Comparison of ENCODE assay signal across 9 cellular contexts in the genomic region with DNA sequence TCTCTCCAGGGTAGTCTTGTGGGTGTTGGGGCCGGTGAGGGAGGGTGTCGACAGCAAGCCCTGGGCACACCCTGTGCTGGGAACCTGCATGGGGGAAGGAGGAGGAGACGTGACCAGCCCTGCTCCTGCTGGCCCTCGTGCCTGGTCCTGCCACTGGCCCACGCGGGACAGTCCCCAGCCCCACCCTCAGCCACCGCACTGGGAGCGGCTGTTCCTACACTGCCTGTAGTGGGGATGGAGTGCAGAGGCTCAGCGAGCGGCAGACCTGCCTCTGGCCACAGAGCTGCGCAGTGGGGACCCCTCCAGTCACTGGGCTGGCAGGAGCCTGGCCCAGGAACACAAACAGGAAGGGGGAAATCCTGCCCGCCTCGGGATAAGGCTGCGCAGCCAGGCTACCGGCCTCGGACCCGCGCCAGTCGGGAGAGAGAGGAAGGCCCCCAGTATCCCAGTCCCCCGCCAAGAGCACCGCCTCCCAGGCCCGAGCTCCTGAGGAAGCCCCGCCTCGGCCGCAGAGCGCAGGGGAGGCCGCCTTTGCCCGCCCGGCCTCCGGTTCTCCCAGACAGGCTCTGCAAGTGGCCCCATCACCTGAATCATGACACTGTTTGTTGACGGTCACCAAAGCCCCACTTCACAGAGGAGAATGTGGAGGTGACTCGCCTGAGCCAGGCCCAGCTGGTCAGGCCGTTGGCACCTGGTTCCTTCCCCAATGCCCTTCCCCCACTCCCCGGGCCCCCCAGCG. TPM values are rescaled to one million over a fixed set of nuclear protein-coding genes. Genes with fewer than 3 reads are reported as not detected.
DNase-seq lines count a peak whose midpoint lies in the region; ATAC-seq and TF ChIP-seq lines count a peak whose summit lies in the region.
"Had no signal": no experiment of that assay in that cellular context is flagged by ENCODE, and none has a peak within 500 bp of the region (broad histone marks: within the 10 kb centered on the region; RNA-seq: fewer than 3 reads in every experiment).

No MANE protein-coding gene starts in this region.

- H3K9ac ChIP-seq in HUES64 (ENCODE audit: low read depth, low read length): peak overlapping the region; percentile 50

- peaks cover 4% of the 10 kb centered on the region; the same call in 1 of the 2 replicates for H3K27me3 ChIP-seq in HUES64 (ENCODE audit: insufficient read depth, low read length)
- H3K27me3 ChIP-seq in testis: no peaks in the 10 kb centered on the region

- H3K4me1 ChIP-seq in HUES64 (ENCODE audit: insufficient read depth, low read length) (peaks cover 19% of the 10 kb centered on the region), testis (peaks cover 16% of the 10 kb centered on the region)

- ATAC-seq in left lobe of liver (peak; percentile 46), HG03342 (IDR thresholded peaks at IDR 0.05; ENCODE audit: unreplicated experiment) (no peak), GM19035 (IDR thresholded peaks at IDR 0.05; ENCODE audit: unreplicated experiment) (no peak), GM21360 (IDR thresholded peaks at IDR 0.05; ENCODE audit: unreplicated experiment) (no peak)

- H3K4me1 Mint-ChIP-seq in chondrocyte (ENCODE audit: low read depth): peaks cover 72% of the 10 kb centered on the region
- H3K4me1 Mint-ChIP-seq in activated CD4-positive, alpha-beta memory T cell treated with anti-CD3 and anti-CD28 coated beads for 36 hours (ENCODE audit: low read depth): no peaks in the 10 kb centered on the region

- peak overlapping the region; percentile 84 for H3K4me3 Mint-ChIP-seq in chondrocyte (ENCODE audit: unreplicated experiment)
- no peak overlapping the region for H3K4me3 Mint-ChIP-seq in activated CD4-positive, alpha-beta memory T cell treated with anti-CD3 and anti-CD28 coated beads for 36 hours

- H3K9me3 Mint-ChIP-seq in chondrocyte (ENCODE audit: low read depth): no peaks in the 10 kb centered on the region
- H3K9me3 Mint-ChIP-seq in activated CD4-positive, alpha-beta memory T cell treated with anti-CD3 and anti-CD28 coated beads for 36 hours: no peaks in the 10 kb centered on the region

- H3K27me3 Mint-ChIP-seq in chondrocyte (ENCODE audit: low read depth): no peaks in the 10 kb centered on the region
- H3K27me3 Mint-ChIP-seq in activated CD4-positive, alpha-beta memory T cell treated with anti-CD3 and anti-CD28 coated beads for 36 hours: peaks cover 7% of the 10 kb centered on the region

- H3K36me3 Mint-ChIP-seq in chondrocyte (ENCODE audit: low read depth): no peaks in the 10 kb centered on the region
- no peaks in the 10 kb centered on the region for H3K36me3 Mint-ChIP-seq in activated CD4-positive, alpha-beta memory T cell treated with anti-CD3 and anti-CD28 coated beads for 36 hours

- peak overlapping the region; percentile 95 for H3K27ac Mint-ChIP-seq in chondrocyte (ENCODE audit: unreplicated experiment)
- H3K27ac Mint-ChIP-seq in activated CD4-positive, alpha-beta memory T cell treated with anti-CD3 and anti-CD28 coated beads for 36 hours: no peak overlapping the region

- H3K36me3 ChIP-seq in HUES64 (ENCODE audit: insufficient read depth, low read length) (no peaks in the 10 kb centered on the region), testis (ENCODE audit: low read depth, missing control alignments) (no peaks in the 10 kb centered on the region)

- H3K27ac ChIP-seq in HUES64 (ENCODE audit: low read depth, low read length) (no peak overlapping the region), testis (peak overlapping the region; percentile 39 to 54)
- H3K27ac ChIP-seq: SK-N-MC had no signal

- WGBS in HUES64: 5% methylated on average over 35 of the region's 35 CpGs
- 29 to 34% methylated on average over 29 to 31 of the region's 35 CpGs for WGBS in testis, 2 donors

- H3K9me3 ChIP-seq in HUES64 (ENCODE audit: insufficient read depth, low read depth, low read length) (no peaks in the 10 kb centered on the region), testis (no peaks in the 10 kb centered on the region)

- intact Hi-C loops in testis (cut with DNase I; ENCODE audit: low total_unique reads): no loop called here
- intact Hi-C loops in activated CD4-positive, alpha-beta memory T cell treated with anti-CD3 and anti-CD28 coated beads for 36 hours (cut with micrococcal nuclease): no loop called here

- H3K4me3 ChIP-seq in HUES64 (ENCODE audit: low read length) (peak overlapping the region; percentile 43), testis (no peak overlapping the region)
- H3K4me3 ChIP-seq: SK-N-MC had no signal

- TF ChIP-seq CTCF in chondrocyte (IDR thresholded peaks at IDR 0.05) (peak; percentile 37), testis (IDR thresholded peaks at IDR 0.05) (no peak)

- no peak for TF ChIP-seq POLR2A in testis (IDR thresholded peaks at IDR 0.05)

- CTCF ChIA-PET in activated CD4-positive, alpha-beta memory T cell treated with anti-CD3 and anti-CD28 coated beads for 36 hours (lab: Charles Lee): no interaction called here

- POLR2A ChIA-PET in activated CD4-positive, alpha-beta memory T cell treated with anti-CD3 and anti-CD28 coated beads for 36 hours (lab: Charles Lee): interaction anchor here (0.9 kb wide), 1 partner anchor 79 kb away, joined by 3 read pairs; no protein-coding TSS in a partner anchor

- DNase-seq in chondrocyte (ENCODE audit: low spot score) (no peak), left lobe of liver (ENCODE audit: low spot score) (no peak), testis (no peak)
- DNase-seq in activated CD4-positive, alpha-beta memory T cell treated with anti-CD3 and anti-CD28 coated beads for 36 hours: no peak

RNA-seq across cellular contexts. Expression of a gene that starts 10.6 kb away (rescaled TPM):
- polyA plus RNA-seq in HUES64 (2013, experiment 1 of 2): 0.55 TPM
- 0.76 TPM for polyA plus RNA-seq in HUES64 (2013, experiment 2 of 2)
- total RNA-seq in chondrocyte (271 to 361 TPM (median 274 TPM) in 3 replicates), left lobe of liver (5.5 TPM), testis (10 to 100 TPM; 10.8 to 12.8 TPM)
- 15.1 TPM for polyA plus RNA-seq in testis (ENCODE audit: insufficient read depth, low read depth, low replicate concordance)
- under 1 TPM; 0.02 to 0.05 TPM for total RNA-seq in activated CD4-positive, alpha-beta memory T cell treated with anti-CD3 and anti-CD28 coated beads for 36 hours

RNA-seq across cellular contexts. Expression of a gene that starts 18.0 kb away (rescaled TPM):
- 3.4 TPM for polyA plus RNA-seq in HUES64 (2013, experiment 1 of 2)
- polyA plus RNA-seq in HUES64 (2013, experiment 2 of 2): 3.2 TPM
- 6.0 to 6.3 TPM (median 6.3 TPM) in 3 replicates for total RNA-seq in chondrocyte
- 2.2 TPM for total RNA-seq in left lobe of liver
- total RNA-seq in testis: 10 to 100 TPM; 27.6 to 53.9 TPM
- polyA plus RNA-seq in testis (ENCODE audit: insufficient read depth, low read depth, low replicate concordance): 47.6 TPM
- total RNA-seq in activated CD4-positive, alpha-beta memory T cell treated with anti-CD3 and anti-CD28 coated beads for 36 hours: 1 to 10 TPM in 1 of 2 experiments, under 1 TPM in 1; 0.78 to 1.2 TPM

RNA-seq across cellular contexts. Expression of a gene that starts 42.9 kb away (rescaled TPM):
- not detected for polyA plus RNA-seq in HUES64 (2013, experiment 1 of 2)
- polyA plus RNA-seq in HUES64 (2013, experiment 2 of 2): not detected
- 0.07 to 0.10 TPM in 2 of 3 replicates, not detected in the other for total RNA-seq in chondrocyte
- total RNA-seq in left lobe of liver: not detected
- total RNA-seq in testis: 1 to 10 TPM; 1.1 to 1.7 TPM
- polyA plus RNA-seq in testis (ENCODE audit: insufficient read depth, low read depth, low replicate concordance): 1.2 TPM
- total RNA-seq in activated CD4-positive, alpha-beta memory T cell treated with anti-CD3 and anti-CD28 coated beads for 36 hours: not detected

RNA-seq across cellular contexts. Expression of a gene that starts 53.3 kb away (rescaled TPM):
- 52.6 TPM for polyA plus RNA-seq in HUES64 (2013, experiment 1 of 2)
- 53.4 TPM for polyA plus RNA-seq in HUES64 (2013, experiment 2 of 2)
- 15.6 to 18.8 TPM (median 18.0 TPM) in 3 replicates for total RNA-seq in chondrocyte
- 1.4 TPM for total RNA-seq in left lobe of liver
- 10 to 100 TPM; 26.2 to 27.5 TPM for total RNA-seq in testis
- 18.3 TPM for polyA plus RNA-seq in testis (ENCODE audit: insufficient read depth, low read depth, low replicate concordance)
- total RNA-seq in activated CD4-positive, alpha-beta memory T cell treated with anti-CD3 and anti-CD28 coated beads for 36 hours: 10 to 100 TPM; 63.4 to 69.1 TPM

Comparison
In these comparisons a context has a peak if more than half of its experiments do, and no peak if none do; other contexts are left out.
1. RNA of a gene that starts 10.6 kb away (total RNA-seq): 271 to 361 TPM in chondrocyte; 10.8 to 12.8 TPM in testis, 5.5 TPM in left lobe of liver (single experiment) and 0.02 to 0.05 TPM in activated CD4-positive, alpha-beta memory T cell treated with anti-CD3 and anti-CD28 coated beads for 36 hours; every median in the first group is over 10 times any median in the second.